Comparison of ENCODE assay signal across 18 cellular contexts in genomic region chr3:21751891-21752290, GRCh38. TPM values are rescaled to one million over a fixed set of nuclear protein-coding genes. Genes with fewer than 3 reads are reported as not detected.
A peak's percentile ranks its signal among the peaks of the same experiment; 100 is the strongest.
DNase-seq lines count a peak whose midpoint lies in the region; ATAC-seq and TF ChIP-seq lines count a peak whose summit lies in the region.
"Had no signal": no experiment of that assay in that cellular context is flagged by ENCODE, and none has a peak within 500 bp of the region (broad histone marks: within the 10 kb centered on the region; RNA-seq: fewer than 3 reads in every experiment).

No MANE protein-coding gene starts in this region.

- H3K27me3 ChIP-seq in iPS-20b (ENCODE audit: insufficient read depth, low read length), result peaks cover 20% of the 10 kb centered on the region
- H3K27me3 ChIP-seq in thoracic aorta (replicated peaks; ENCODE audit: insufficient read depth), result no peaks in the 10 kb centered on the region
- H3K27me3 ChIP-seq: foreskin keratinocyte, ovary, stomach had no signal

- DNase-seq in M059J (ENCODE audit: low read depth), result peak; percentile 14
- peak; percentile 29 for DNase-seq in cerebellar cortex (ENCODE audit: low spot score)
- no peak for DNase-seq in thoracic aorta (ENCODE audit: low spot score)
- no peak for DNase-seq in GM10248 (ENCODE audit: extremely low spot score)
- DNase-seq in stimulated activated CD4-positive, alpha-beta T cell treated with anti-CD3 and anti-CD28 coated beads, Interleukin-15, amount 100 ng/mL, for 24 hours, result no peak
- DNase-seq: activated CD4-positive, alpha-beta T cell treated with anti-CD3 and anti-CD28 coated beads for 36 hours; activated gamma-delta T cell; Caco-2; foreskin keratinocyte; NCI-H146; ovary; stimulated activated CD4-positive, alpha-beta T cell treated with anti-CD3 and anti-CD28 coated beads, Interleukin-2, amount 100 ng/mL, for 48 hours; stomach had no signal

- POLR2A ChIA-PET in GM10248 (lab: Yijun Ruan, JAX), result no interaction called here

- CTCF ChIA-PET in GM10248 (lab: Yijun Ruan, JAX), result interaction anchor here (0.9 kb wide), 2 partner anchors 13 to 15 kb away, joined by 3 read pairs; no protein-coding TSS in a partner anchor

- ATAC-seq in thoracic aorta (ENCODE audit: insufficient number of reproducible peaks, low FRiP score, low read depth) (no peak), HG03108 (IDR thresholded peaks at IDR 0.05; ENCODE audit: unreplicated experiment) (no peak)
- ATAC-seq: activated CD4-positive, alpha-beta T cell treated with anti-CD3 and anti-CD28 coated beads for 36 hours; HCT116 had no signal

- H3K36me3 ChIP-seq in iPS-20b (ENCODE audit: insufficient read depth, low read depth, low read length) (no peaks in the 10 kb centered on the region), thoracic aorta (no peaks in the 10 kb centered on the region)
- H3K36me3 ChIP-seq: ovary, stomach had no signal

- H3K4me3 ChIP-seq in iPS-20b (ENCODE audit: low read length) (peak overlapping the region; percentile 76; the same call in 1 of the 2 replicates), thoracic aorta (peak overlapping the region; percentile 80)

- TF ChIP-seq CTCF in thoracic aorta (IDR thresholded peaks at IDR 0.05) (no peak), GM10248 (IDR thresholded peaks at IDR 0.05; ENCODE audit: control extremely low read depth, extremely low read depth, low read depth, missing control alignments) (no peak)

- no peak overlapping the region for H3K9ac ChIP-seq in iPS-20b (ENCODE audit: low read depth, low read length)

- no peaks in the 10 kb centered on the region for H3K9me3 ChIP-seq in iPS-20b (ENCODE audit: insufficient read depth, low read depth, low read length)
- no peaks in the 10 kb centered on the region for H3K9me3 ChIP-seq in thoracic aorta
- H3K9me3 ChIP-seq: Caco-2, ovary, stomach had no signal

- H3K27ac ChIP-seq in iPS-20b (ENCODE audit: low read length) (no peak overlapping the region), thoracic aorta (peak overlapping the region; percentile 73 to 85)
- H3K27ac ChIP-seq: foreskin keratinocyte, ovary had no signal

- H3K4me1 ChIP-seq in iPS-20b (ENCODE audit: insufficient read depth, low read length), result peaks cover 6% of the 10 kb centered on the region; the same call in 1 of the 2 replicates
- H3K4me1 ChIP-seq in thoracic aorta (ENCODE audit: control insufficient read depth in 1 of 2, low read depth in 2 of 2), result peaks cover 3 to 7% of the 10 kb centered on the region in 2 donors
- H3K4me1 ChIP-seq: Caco-2 had no signal

RNA-seq across cellular contexts. Expression of gene ZNF385D, which starts 0.9 kb away (rescaled TPM):
- 1.5 and 3.1 TPM in 2 replicates for total RNA-seq in M059J (2014; rRNA removed; shearing (Covaris generic))
- 10 to 100 TPM; 15.8 to 81.3 TPM for total RNA-seq in thoracic aorta
- total RNA-seq: activated CD4-positive, alpha-beta T cell treated with anti-CD3 and anti-CD28 coated beads for 36 hours; B cell; Caco-2; Daoy had no signal

Comparison
In these comparisons a context has a peak if more than half of its experiments do, and no peak if none do; other contexts are left out.
1. DNase-seq: peak in M059J (single experiment) and cerebellar cortex (single experiment); none in thoracic aorta (single experiment), GM10248 (single experiment) and stimulated activated CD4-positive, alpha-beta T cell treated with anti-CD3 and anti-CD28 coated beads, Interleukin-15, amount 100 ng/mL, for 24 hours (single experiment).